24 cellular contexts compared by ENCODE assay signal in the genomic region with DNA sequence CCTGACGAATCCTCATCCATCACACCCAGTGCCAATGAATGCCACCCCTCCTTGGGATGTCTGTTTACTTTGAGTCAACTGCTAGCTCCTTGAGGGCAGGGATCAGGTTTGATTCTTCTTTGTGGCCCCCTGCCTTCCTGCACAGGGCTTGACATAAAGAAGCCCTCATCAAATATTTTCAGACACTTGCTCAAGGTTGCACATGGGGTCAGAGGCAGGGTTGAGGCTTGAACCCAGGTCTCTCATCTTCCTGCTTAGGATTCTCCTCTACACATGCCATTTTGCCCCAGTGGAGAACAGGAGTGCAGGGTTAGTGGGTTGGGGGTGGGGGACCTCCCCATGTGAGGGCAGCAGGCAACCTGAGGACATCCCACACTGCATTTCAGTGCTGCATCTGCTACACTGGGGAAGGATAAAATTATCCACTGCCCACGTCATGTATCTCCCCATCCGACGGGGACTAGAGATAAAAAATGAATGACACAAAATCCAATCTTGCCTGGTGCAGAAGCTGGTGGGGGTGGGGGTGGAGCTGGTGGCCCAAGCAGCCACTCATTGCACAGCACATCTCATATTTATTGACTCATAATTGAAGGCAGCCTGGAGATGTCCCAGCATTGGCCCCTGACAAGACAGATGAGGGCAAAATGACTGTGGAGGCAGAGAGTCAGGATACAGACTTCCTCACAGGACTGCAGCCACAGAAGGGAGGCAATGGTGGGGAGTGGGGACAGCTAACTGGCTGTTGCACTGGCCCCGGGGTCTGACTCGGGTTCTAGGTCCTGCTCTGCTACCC. TPM values are rescaled to one million over a fixed set of nuclear protein-coding genes. Genes with fewer than 3 reads are reported as not detected.
DNase-seq lines count a peak whose midpoint lies in the region; ATAC-seq and TF ChIP-seq lines count a peak whose summit lies in the region.
"Had no signal": no experiment of that assay in that cellular context is flagged by ENCODE, and none has a peak within 500 bp of the region (broad histone marks: within the 10 kb centered on the region; RNA-seq: fewer than 3 reads in every experiment).

No MANE protein-coding gene starts in this region.

- no peak overlapping the region for H3K27ac ChIP-seq in GM23248
- H3K27ac ChIP-seq in endodermal cell (ENCODE audit: low read depth, low read length) = no peak overlapping the region
- H3K27ac ChIP-seq in osteoblast (ENCODE audit: low read depth, low read length) = peak overlapping the region; percentile 79
- H3K27ac ChIP-seq: ascending aorta, right lobe of liver, SJCRH30, suprapubic skin had no signal

- no peaks in the 10 kb centered on the region for H4K20me1 ChIP-seq in GM23248 (ENCODE audit: insufficient read depth)
- no peaks in the 10 kb centered on the region for H4K20me1 ChIP-seq in osteoblast (ENCODE audit: insufficient read depth, low read length)

- H3K9ac ChIP-seq in GM23248 = no peak overlapping the region
- no peak overlapping the region for H3K9ac ChIP-seq in endodermal cell (ENCODE audit: extremely low read depth, low read length, poor library complexity, severe bottlenecking)

- DNase-seq in GM23248 = peak; percentile 34
- DNase-seq in SK-N-DZ (ENCODE audit: low spot score) = peak; percentile 74
- peak; percentile 20 for DNase-seq in endodermal cell
- no peak for DNase-seq in osteoblast (ENCODE audit: insufficient read length, low spot score, missing footprints)
- no peak for DNase-seq in effector memory CD8-positive, alpha-beta T cell
- DNase-seq in globus pallidus (ENCODE audit: low spot score) = no peak
- no peak for DNase-seq in retina
- DNase-seq in NOMO-1 treated with DMSO at 0.1 percent for 48 hours (lab: John Stamatoyannopoulos, UW; ENCODE audit: unreplicated experiment) = no peak
- DNase-seq: activated CD4-positive, alpha-beta T cell treated with anti-CD3 and anti-CD28 coated beads for 48 hours; activated CD8-positive, alpha-beta memory T cell treated with anti-CD3 and anti-CD28 coated beads for 24 hours; activated effector memory CD4-positive, alpha-beta T cell treated with anti-CD3 and anti-CD28 coated beads, Interleukin-2, amount 50 U/mL, for 16 hours; activated naive CD8-positive, alpha-beta T cell treated with anti-CD3 and anti-CD28 coated beads for 36 hours; H7; MG63; NCI-H1105 treated with DMSO at 0.1 percent for 48 hours; NCI-H2029; NCI-H774; right lobe of liver; SJCRH30; stimulated activated CD4-positive, alpha-beta T cell treated with anti-CD3 and anti-CD28 coated beads, Interleukin-4, amount 100 ng/mL, for 4 hours; stimulated activated naive CD4-positive, alpha-beta T cell had no signal

- no peak overlapping the region for H3K4me3 Mint-ChIP-seq in endodermal cell
- H3K4me3 Mint-ChIP-seq in effector memory CD8-positive, alpha-beta T cell = no peak overlapping the region
- H3K4me3 Mint-ChIP-seq: activated naive CD8-positive, alpha-beta T cell treated with anti-CD3 and anti-CD28 coated beads for 36 hours; CD14-positive monocyte had no signal

- WGBS in GM23248 (ENCODE audit: low coverage in 1 of 2, low lambda C conversion rate in 2 of 2, missing lambda C conversion rate in 2 of 2), 2 experiments = 59 to 61% methylated on average over 6 of the region's 6 CpGs
- WGBS in endodermal cell (ENCODE audit: insufficient coverage in 1 of 2, insufficient read length in 1 of 2), 2 experiments = 82 to 90% methylated on average over 3 to 6 of the region's 6 CpGs

- H2AFZ ChIP-seq in GM23248 = no peak overlapping the region
- no peak overlapping the region for H2AFZ ChIP-seq in osteoblast (ENCODE audit: low read length)

- in situ Hi-C loops in GM23248 (cut with MboI) = no loop called here

- no peak overlapping the region for H3K4me2 ChIP-seq in GM23248 (ENCODE audit: unreplicated experiment)
- H3K4me2 ChIP-seq in osteoblast (ENCODE audit: insufficient read depth, low read length) = no peak overlapping the region

- no peak overlapping the region for H3K4me3 ChIP-seq in GM23248
- H3K4me3 ChIP-seq in endodermal cell (ENCODE audit: low read length) = no peak overlapping the region
- H3K4me3 ChIP-seq in osteoblast (ENCODE audit: insufficient read depth, low read length) = no peak overlapping the region
- H3K4me3 ChIP-seq: ascending aorta, MG63, right lobe of liver, SJCRH30, suprapubic skin had no signal

- no peak for ATAC-seq in effector memory CD8-positive, alpha-beta T cell (replicated peaks)
- ATAC-seq: right lobe of liver had no signal

- H3K9me3 Mint-ChIP-seq in endodermal cell = no peaks in the 10 kb centered on the region
- no peaks in the 10 kb centered on the region for H3K9me3 Mint-ChIP-seq in effector memory CD8-positive, alpha-beta T cell
- H3K9me3 Mint-ChIP-seq: activated naive CD8-positive, alpha-beta T cell treated with anti-CD3 and anti-CD28 coated beads for 36 hours; CD14-positive monocyte had no signal

- H3F3A ChIP-seq in GM23248 (ENCODE audit: insufficient read depth) = no peaks in the 10 kb centered on the region

- H3K36me3 ChIP-seq in GM23248 (ENCODE audit: low read depth) (no peaks in the 10 kb centered on the region), endodermal cell (ENCODE audit: control insufficient read depth, insufficient read depth, low read length) (no peaks in the 10 kb centered on the region), osteoblast (ENCODE audit: insufficient read depth, low read length) (no peaks in the 10 kb centered on the region)
- H3K36me3 ChIP-seq: ascending aorta, MG63, right lobe of liver, SJCRH30, suprapubic skin had no signal

- H3K4me1 Mint-ChIP-seq in endodermal cell = no peaks in the 10 kb centered on the region
- H3K4me1 Mint-ChIP-seq in effector memory CD8-positive, alpha-beta T cell (ENCODE audit: low read depth in 2 of 2) = no peaks in the 10 kb centered on the region
- H3K4me1 Mint-ChIP-seq: activated naive CD8-positive, alpha-beta T cell treated with anti-CD3 and anti-CD28 coated beads for 36 hours had no signal

- H3K27me3 Mint-ChIP-seq in endodermal cell (ENCODE audit: insufficient read depth) = peaks cover 17% of the 10 kb centered on the region
- peaks cover 0 to 4% of the 10 kb centered on the region in 2 donors for H3K27me3 Mint-ChIP-seq in effector memory CD8-positive, alpha-beta T cell
- H3K27me3 Mint-ChIP-seq: activated naive CD8-positive, alpha-beta T cell treated with anti-CD3 and anti-CD28 coated beads for 36 hours had no signal

- no peaks in the 10 kb centered on the region for H3K36me3 Mint-ChIP-seq in endodermal cell (ENCODE audit: low read depth)
- no peaks in the 10 kb centered on the region for H3K36me3 Mint-ChIP-seq in effector memory CD8-positive, alpha-beta T cell (ENCODE audit: insufficient read depth)
- H3K36me3 Mint-ChIP-seq: activated naive CD8-positive, alpha-beta T cell treated with anti-CD3 and anti-CD28 coated beads for 36 hours; CD14-positive monocyte had no signal

- no peaks in the 10 kb centered on the region for H3K9me2 ChIP-seq in GM23248 (ENCODE audit: insufficient read depth)

- H3K79me2 ChIP-seq in GM23248 (ENCODE audit: insufficient read depth) (no peaks in the 10 kb centered on the region), osteoblast (ENCODE audit: insufficient read depth, low read length) (no peaks in the 10 kb centered on the region)

- TF ChIP-seq CTCF in endodermal cell (conservative IDR thresholded peaks at IDR 0.05) (no peak), osteoblast (IDR thresholded peaks at IDR 0.05; ENCODE audit: extremely low read depth, low read depth, low read length) (no peak)

- H3K9me3 ChIP-seq in GM23248 (ENCODE audit: low read depth) = no peaks in the 10 kb centered on the region
- no peaks in the 10 kb centered on the region for H3K9me3 ChIP-seq in endodermal cell (ENCODE audit: control insufficient read depth, low read length)
- no peaks in the 10 kb centered on the region for H3K9me3 ChIP-seq in osteoblast (ENCODE audit: low read depth, low read length)
- H3K9me3 ChIP-seq: ascending aorta, MG63, right lobe of liver, SJCRH30, suprapubic skin had no signal

- H3K27me3 ChIP-seq in GM23248 (replicated peaks; ENCODE audit: insufficient read depth) (no peaks in the 10 kb centered on the region), endodermal cell (ENCODE audit: control insufficient read depth, insufficient read depth, low read length, poor library complexity, severe bottlenecking) (peaks cover 18% of the 10 kb centered on the region), osteoblast (ENCODE audit: insufficient read depth, low read length) (no peaks in the 10 kb centered on the region)
- H3K27me3 ChIP-seq: ascending aorta, MG63, right lobe of liver, SJCRH30, suprapubic skin had no signal

- no peak overlapping the region for H3K27ac Mint-ChIP-seq in endodermal cell
- H3K27ac Mint-ChIP-seq in effector memory CD8-positive, alpha-beta T cell = no peak overlapping the region
- H3K27ac Mint-ChIP-seq: activated naive CD8-positive, alpha-beta T cell treated with anti-CD3 and anti-CD28 coated beads for 36 hours; CD14-positive monocyte had no signal

- H3K4me1 ChIP-seq in GM23248 (ENCODE audit: insufficient read depth) = peaks cover 14% of the 10 kb centered on the region
- no peaks in the 10 kb centered on the region for H3K4me1 ChIP-seq in endodermal cell (ENCODE audit: control insufficient read depth, insufficient read depth, low read length)
- peaks cover 22% of the 10 kb centered on the region for H3K4me1 ChIP-seq in osteoblast (ENCODE audit: insufficient read depth, low read length)
- H3K4me1 ChIP-seq: ascending aorta, right lobe of liver, SJCRH30, suprapubic skin had no signal

RNA-seq across cellular contexts. Expression of a gene that starts 41.3 kb away (rescaled TPM):
- 6.2 and 6.4 TPM in 2 replicates for total RNA-seq in GM23248 (2014; rRNA removed; shearing (Covaris generic))
- polyA plus RNA-seq in GM23248 (2016; fragmentation: Nextera tagmentation; extraction: Ambion mirVana) = 2.3 and 2.5 TPM in 2 replicates
- polyA plus RNA-seq in SK-N-DZ (2014; cell fraction: cytosol; rRNA removed) = 13.5 and 19.4 TPM in 2 replicates
- polyA plus RNA-seq in SK-N-DZ (2014; cell fraction: nucleus; rRNA removed) = 12.5 and 13.2 TPM in 2 replicates
- total RNA-seq in endodermal cell = 10 to 100 TPM in 1 of 2 donors, 1 to 10 TPM in 1; 9.1 to 10.8 TPM
- 7.7 TPM for polyA plus RNA-seq in endodermal cell (2013, experiment 1 of 2)
- polyA plus RNA-seq in endodermal cell (2013, experiment 2 of 2) = 7.0 TPM
- total RNA-seq in osteoblast = 6.9 and 8.3 TPM in 2 replicates

Comparison
In these comparisons a context has a peak if more than half of its experiments do, and no peak if none do; other contexts are left out.
1. DNase-seq: peak in GM23248 (single experiment), SK-N-DZ (single experiment) and endodermal cell (single experiment); none in osteoblast (single experiment), effector memory CD8-positive, alpha-beta T cell (0 of 3), globus pallidus (single experiment), retina (single experiment) and NOMO-1 treated with DMSO at 0.1 percent for 48 hours (single experiment).